13 cellular contexts compared by ENCODE assay signal in the genomic region with DNA sequence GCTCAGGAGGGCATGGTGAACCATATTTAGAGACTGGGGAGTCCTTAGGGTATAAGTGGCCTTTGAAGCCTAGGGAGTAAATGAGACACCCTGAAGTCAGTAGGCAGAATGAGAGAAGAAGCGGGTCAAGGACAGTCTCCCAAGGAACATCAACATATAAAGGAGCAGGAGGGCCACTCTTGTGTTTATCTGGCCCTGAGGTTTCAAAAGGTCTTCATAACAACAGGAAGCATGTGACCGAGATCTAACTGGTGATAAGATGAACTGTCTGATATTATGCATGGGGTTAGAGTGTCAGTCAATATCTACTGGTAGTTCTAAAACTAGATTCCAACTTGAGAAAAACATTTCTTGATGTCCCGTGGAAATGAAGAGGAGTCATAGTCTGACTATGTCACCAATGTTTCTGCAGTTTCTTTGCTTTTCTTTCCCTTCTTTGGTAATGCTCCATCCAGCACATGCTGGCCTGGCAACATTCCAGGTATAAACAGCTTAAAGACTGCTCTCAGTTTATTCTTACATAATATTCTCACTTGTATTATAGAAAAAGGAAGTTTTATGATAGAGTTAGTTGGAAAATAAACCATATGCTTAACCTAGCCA.
DNase-seq lines count a peak whose midpoint lies in the region; ATAC-seq, FAIRE-seq and TF ChIP-seq lines count a peak whose summit lies in the region.
"Had no signal": no experiment of that assay in that cellular context is flagged by ENCODE, and none has a peak within 500 bp of the region (broad histone marks: within the 10 kb centered on the region; RNA-seq: fewer than 3 reads in every experiment).

No MANE protein-coding gene starts in this region.

- H3K9me3 Mint-ChIP-seq in mesothelial cell of epicardium, result peaks cover 7% of the 10 kb centered on the region
- H3K9me3 Mint-ChIP-seq: activated naive CD4-positive, alpha-beta T cell treated with anti-CD3 and anti-CD28 coated beads for 36 hours; CD4-positive, alpha-beta memory T cell had no signal

- no peak for FAIRE-seq in D721Med (lab: Jason Lieb, UNC)

- TF ChIP-seq CTCF in body of pancreas (IDR thresholded peaks at IDR 0.05), result no peak
- no peak for TF ChIP-seq CTCF in mesothelial cell of epicardium (IDR thresholded peaks at IDR 0.05; ENCODE audit: unreplicated experiment)
- no peak for TF ChIP-seq CTCF in left lung (IDR thresholded peaks at IDR 0.05)
- TF ChIP-seq CTCF in D721Med (IDR thresholded peaks at IDR 0.05; ENCODE audit: insufficient read depth, missing control alignments), result no peak

- H3K4me1 Mint-ChIP-seq in mesothelial cell of epicardium, result peaks cover 69% of the 10 kb centered on the region

- TF ChIP-seq POLR2A in body of pancreas (IDR thresholded peaks at IDR 0.05), result no peak

- H3K27me3 ChIP-seq in body of pancreas (no peaks in the 10 kb centered on the region), left lung (no peaks in the 10 kb centered on the region)

- H3K4me1 ChIP-seq in body of pancreas, result peaks cover 88% of the 10 kb centered on the region
- peaks cover 6 to 30% of the 10 kb centered on the region in 2 donors for H3K4me1 ChIP-seq in left lung

- H3K27ac ChIP-seq in body of pancreas, result peak overlapping the region in 3 of 4 donors; percentile 2 to 90 (median 48)
- no peak overlapping the region for H3K27ac ChIP-seq in left lung

- H3K4me3 ChIP-seq in body of pancreas, result no peak overlapping the region
- H3K4me3 ChIP-seq in left lung, result no peak overlapping the region

- intact Hi-C loops in body of pancreas (cut with DNase I), result no loop called here
- intact Hi-C loops in left lung (cut with DNase I), result no loop called here

- peak; percentile 15 for DNase-seq in AG20443 (ENCODE audit: low spot score)
- peak; percentile 27 for DNase-seq in HT1080 (ENCODE audit: low read depth)
- peak in 3 of 4 donors; percentile 34 to 37 (median 37) for DNase-seq in body of pancreas
- DNase-seq in mesothelial cell of epicardium (ENCODE audit: low spot score in 2 of 2, unreplicated experiment in 2 of 2), result no peak
- no peak for DNase-seq in activated CD4-positive, alpha-beta T cell treated with anti-CD3 and anti-CD28 coated beads for 4 hours
- DNase-seq in left lung, result no peak
- no peak for DNase-seq in D721Med (ENCODE audit: insufficient read length, low spot score)
- DNase-seq: activated CD8-positive, alpha-beta memory T cell treated with anti-CD3 and anti-CD28 coated beads for 24 hours; activated naive CD4-positive, alpha-beta T cell treated with anti-CD3 and anti-CD28 coated beads for 36 hours; CD4-positive, alpha-beta memory T cell; glutamatergic neuron; GOT3 had no signal

- no peaks in the 10 kb centered on the region for H3K36me3 Mint-ChIP-seq in mesothelial cell of epicardium
- H3K36me3 Mint-ChIP-seq: CD4-positive, alpha-beta memory T cell had no signal

- no peaks in the 10 kb centered on the region for H3K9me3 ChIP-seq in body of pancreas
- H3K9me3 ChIP-seq in left lung, result no peaks in the 10 kb centered on the region

- peak overlapping the region; percentile 47 for H3K27ac Mint-ChIP-seq in mesothelial cell of epicardium
- H3K27ac Mint-ChIP-seq: activated naive CD4-positive, alpha-beta T cell treated with anti-CD3 and anti-CD28 coated beads for 36 hours; CD4-positive, alpha-beta memory T cell had no signal

- H3K36me3 ChIP-seq in body of pancreas (replicated peaks in 1 of 2; ENCODE audit: insufficient read depth in 1 of 2, low read depth in 2 of 2), result no peaks in the 10 kb centered on the region
- no peaks in the 10 kb centered on the region for H3K36me3 ChIP-seq in left lung

- ATAC-seq in body of pancreas (no peak), left lung (no peak), HG02981 (IDR thresholded peaks at IDR 0.05; ENCODE audit: unreplicated experiment) (no peak)

- H3K27me3 Mint-ChIP-seq in mesothelial cell of epicardium (ENCODE audit: low read depth), result no peaks in the 10 kb centered on the region

- H3K4me3 Mint-ChIP-seq in mesothelial cell of epicardium, result no peak overlapping the region
- H3K4me3 Mint-ChIP-seq: activated naive CD4-positive, alpha-beta T cell treated with anti-CD3 and anti-CD28 coated beads for 36 hours had no signal

- 73 to 77% methylated on average over 3 of the region's 3 CpGs for WGBS in body of pancreas, 2 donors

Comparison
In these comparisons a context has a peak if more than half of its experiments do, and no peak if none do; other contexts are left out.
1. DNase-seq: peak in AG20443 (single experiment), HT1080 (single experiment) and body of pancreas (3 of 4); none in mesothelial cell of epicardium (0 of 2), activated CD4-positive, alpha-beta T cell treated with anti-CD3 and anti-CD28 coated beads for 4 hours (0 of 2), left lung (0 of 2) and D721Med (single experiment).
2. H3K27ac ChIP-seq: peak in body of pancreas (3 of 4); none in left lung (0 of 2).